ENCODE assay signal across 1 cellular context in genomic region chr16:89873822-89874689, GRCh38.
TF ChIP-seq lines count a peak whose summit lies in the region.

No MANE protein-coding gene starts in this region.

TF ChIP-seq in GM12878, 131 proteins besides CTCF, POLR2A, EP300 and RAD21 (continues in another document):
- TF ChIP-seq BACH1 (IDR thresholded peaks at IDR 0.05; ENCODE audit: borderline replicate concordance), result no peak; the same call in 1 of the 2 replicates
- peak; percentile 55; the same call in 1 of the 2 replicates for TF ChIP-seq POLR2AphosphoS5 (IDR thresholded peaks at IDR 0.05; ENCODE audit: low read length)
- TF ChIP-seq IKZF2 (IDR thresholded peaks at IDR 0.05), result no peak
- TF ChIP-seq SP1 (IDR thresholded peaks at IDR 0.05; ENCODE audit: low read depth, low read length), result peak; percentile 67
- TF ChIP-seq STAT1 (conservative IDR thresholded peaks at IDR 0.05), result no peak
- no peak for TF ChIP-seq KDM1A (IDR thresholded peaks at IDR 0.05; ENCODE audit: borderline replicate concordance)
- TF ChIP-seq, protein P1, sequence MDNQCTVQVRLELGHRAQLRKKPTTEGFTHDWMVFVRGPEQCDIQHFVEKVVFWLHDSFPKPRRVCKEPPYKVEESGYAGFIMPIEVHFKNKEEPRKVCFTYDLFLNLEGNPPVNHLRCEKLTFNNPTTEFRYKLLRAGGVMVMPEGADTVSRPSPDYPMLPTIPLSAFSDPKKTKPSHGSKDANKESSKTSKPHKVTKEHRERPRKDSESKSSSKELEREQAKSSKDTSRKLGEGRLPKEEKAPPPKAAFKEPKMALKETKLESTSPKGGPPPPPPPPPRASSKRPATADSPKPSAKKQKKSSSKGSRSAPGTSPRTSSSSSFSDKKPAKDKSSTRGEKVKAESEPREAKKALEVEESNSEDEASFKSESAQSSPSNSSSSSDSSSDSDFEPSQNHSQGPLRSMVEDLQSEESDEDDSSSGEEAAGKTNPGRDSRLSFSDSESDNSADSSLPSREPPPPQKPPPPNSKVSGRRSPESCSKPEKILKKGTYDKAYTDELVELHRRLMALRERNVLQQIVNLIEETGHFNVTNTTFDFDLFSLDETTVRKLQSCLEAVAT (IDR thresholded peaks at IDR 0.05), result peak; percentile 49; the same call in 1 of the 2 replicates
- no peak for TF ChIP-seq NR2C1 (IDR thresholded peaks at IDR 0.05)
- no peak for TF ChIP-seq SMAD5 (IDR thresholded peaks at IDR 0.05; ENCODE audit: low read depth)
- peak; percentile 64; the same call in 1 of the 2 replicates for TF ChIP-seq RAD51 (IDR thresholded peaks at IDR 0.05)
- TF ChIP-seq, protein P2, sequence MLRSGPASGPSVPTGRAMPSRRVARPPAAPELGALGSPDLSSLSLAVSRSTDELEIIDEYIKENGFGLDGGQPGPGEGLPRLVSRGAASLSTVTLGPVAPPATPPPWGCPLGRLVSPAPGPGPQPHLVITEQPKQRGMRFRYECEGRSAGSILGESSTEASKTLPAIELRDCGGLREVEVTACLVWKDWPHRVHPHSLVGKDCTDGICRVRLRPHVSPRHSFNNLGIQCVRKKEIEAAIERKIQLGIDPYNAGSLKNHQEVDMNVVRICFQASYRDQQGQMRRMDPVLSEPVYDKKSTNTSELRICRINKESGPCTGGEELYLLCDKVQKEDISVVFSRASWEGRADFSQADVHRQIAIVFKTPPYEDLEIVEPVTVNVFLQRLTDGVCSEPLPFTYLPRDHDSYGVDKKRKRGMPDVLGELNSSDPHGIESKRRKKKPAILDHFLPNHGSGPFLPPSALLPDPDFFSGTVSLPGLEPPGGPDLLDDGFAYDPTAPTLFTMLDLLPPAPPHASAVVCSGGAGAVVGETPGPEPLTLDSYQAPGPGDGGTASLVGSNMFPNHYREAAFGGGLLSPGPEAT (IDR thresholded peaks at IDR 0.05; ENCODE audit: low read depth), result no peak
- no peak for TF ChIP-seq HSF1 (IDR thresholded peaks at IDR 0.05; ENCODE audit: low read depth, low read length)
- TF ChIP-seq ETV6 (conservative IDR thresholded peaks at IDR 0.05 in 1 of 2, IDR thresholded peaks at IDR 0.05 in 1 of 2; ENCODE audit: borderline replicate concordance in 1 of 2, low read depth in 1 of 2), result no peak
- TF ChIP-seq RBBP5 (conservative IDR thresholded peaks at IDR 0.05), result no peak
- TF ChIP-seq MXI1 (IDR thresholded peaks at IDR 0.05; ENCODE audit: low read depth, low read length), result peak; percentile 63; the same call in 1 of the 2 replicates
- no peak for TF ChIP-seq LARP7 (IDR thresholded peaks at IDR 0.05)
- no peak for TF ChIP-seq CEBPB (IDR thresholded peaks at IDR 0.05; ENCODE audit: borderline replicate concordance in 1 of 2, low read depth in 2 of 2, low read length in 2 of 2)
- peak; percentile 9; the same call in 1 of the 3 replicates for TF ChIP-seq POU2F2 (IDR thresholded peaks at IDR 0.05; ENCODE audit: borderline replicate concordance, low read depth, low read length)
- peak; percentile 90 for TF ChIP-seq HDGF (IDR thresholded peaks at IDR 0.05)
- no peak for TF ChIP-seq BMI1 (IDR thresholded peaks at IDR 0.05; ENCODE audit: borderline replicate concordance)
- peak; percentile 51 for TF ChIP-seq CREB1 (IDR thresholded peaks at IDR 0.05; ENCODE audit: low read depth)
- TF ChIP-seq CHD1 (IDR thresholded peaks at IDR 0.05; ENCODE audit: low read depth, low read length), result no peak; the same call in 1 of the 2 replicates
- no peak for TF ChIP-seq CUX1 (IDR thresholded peaks at IDR 0.05; ENCODE audit: insufficient replicate concordance, low read depth, low read length)
- TF ChIP-seq MTA2 (IDR thresholded peaks at IDR 0.05; ENCODE audit: low read depth), result peak; percentile 19; the same call in 1 of the 2 replicates
- 0 out of 2 replicates have a peak, but pooled peaks have one; percentile 38 for TF ChIP-seq CHD2 (IDR thresholded peaks at IDR 0.05; ENCODE audit: borderline replicate concordance, low read depth, low read length)
- no peak for TF ChIP-seq HDAC2 (IDR thresholded peaks at IDR 0.05)
- peak; percentile 43 for TF ChIP-seq CREM (IDR thresholded peaks at IDR 0.05; ENCODE audit: low read depth)
- no peak for TF ChIP-seq ESRRA (IDR thresholded peaks at IDR 0.05; ENCODE audit: low read length)
- no peak; the same call in 1 of the 2 replicates for TF ChIP-seq ASH2L (IDR thresholded peaks at IDR 0.05; ENCODE audit: borderline replicate concordance, low read depth)
- no peak for TF ChIP-seq KAT2A (conservative IDR thresholded peaks at IDR 0.05; ENCODE audit: control insufficient read depth, low read depth, low read length)
- 0 out of 2 replicates have a peak, but pooled peaks have one; percentile 26 for TF ChIP-seq SMARCA5 (IDR thresholded peaks at IDR 0.05)
- TF ChIP-seq, protein P3, sequence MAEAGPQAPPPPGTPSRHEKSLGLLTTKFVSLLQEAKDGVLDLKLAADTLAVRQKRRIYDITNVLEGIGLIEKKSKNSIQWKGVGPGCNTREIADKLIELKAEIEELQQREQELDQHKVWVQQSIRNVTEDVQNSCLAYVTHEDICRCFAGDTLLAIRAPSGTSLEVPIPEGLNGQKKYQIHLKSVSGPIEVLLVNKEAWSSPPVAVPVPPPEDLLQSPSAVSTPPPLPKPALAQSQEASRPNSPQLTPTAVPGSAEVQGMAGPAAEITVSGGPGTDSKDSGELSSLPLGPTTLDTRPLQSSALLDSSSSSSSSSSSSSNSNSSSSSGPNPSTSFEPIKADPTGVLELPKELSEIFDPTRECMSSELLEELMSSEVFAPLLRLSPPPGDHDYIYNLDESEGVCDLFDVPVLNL (IDR thresholded peaks at IDR 0.05; ENCODE audit: low read depth, low read length), result peak; percentile 37; the same call in 1 of the 2 replicates
- TF ChIP-seq SUPT20H (IDR thresholded peaks at IDR 0.05; ENCODE audit: borderline replicate concordance, control insufficient read depth, low read depth, low read length), result no peak
- peak; percentile 51; the same call in 1 of the 2 replicates for TF ChIP-seq SIN3A (IDR thresholded peaks at IDR 0.05; ENCODE audit: low read depth, low read length)
- TF ChIP-seq CBX5 (IDR thresholded peaks at IDR 0.05; ENCODE audit: low read depth), result no peak
- no peak for TF ChIP-seq NFYA (IDR thresholded peaks at IDR 0.05; ENCODE audit: borderline replicate concordance, low read depth, low read length)
- TF ChIP-seq FOXM1 (IDR thresholded peaks at IDR 0.05; ENCODE audit: low read depth, low read length), result no peak
- TF ChIP-seq PAX5 (IDR thresholded peaks at IDR 0.05; ENCODE audit: borderline replicate concordance, low read depth, low read length), result 0 out of 2 replicates have a peak, but pooled peaks have one; percentile 3
- TF ChIP-seq EGR1 (IDR thresholded peaks at IDR 0.05; ENCODE audit: borderline replicate concordance in 1 of 2, low read depth in 2 of 2, low read length in 2 of 2), result peak in 1 of 2 experiments; percentile 92; a peak in 2 of 3 replicates
- no peak for TF ChIP-seq NRF1 (conservative IDR thresholded peaks at IDR 0.05; ENCODE audit: low read depth, low read length)
- no peak for TF ChIP-seq CHD4 (IDR thresholded peaks at IDR 0.05)
- no peak for TF ChIP-seq ZNF24 (IDR thresholded peaks at IDR 0.05)
- TF ChIP-seq, protein P4, sequence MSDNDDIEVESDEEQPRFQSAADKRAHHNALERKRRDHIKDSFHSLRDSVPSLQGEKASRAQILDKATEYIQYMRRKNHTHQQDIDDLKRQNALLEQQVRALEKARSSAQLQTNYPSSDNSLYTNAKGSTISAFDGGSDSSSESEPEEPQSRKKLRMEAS (IDR thresholded peaks at IDR 0.05; ENCODE audit: low read depth, low read length), result peak; percentile 84
- TF ChIP-seq RUNX3 (IDR thresholded peaks at IDR 0.05; ENCODE audit: low read length), result peak; percentile 53; the same call in 1 of the 2 replicates
- 0 out of 2 replicates have a peak, but pooled peaks have one; percentile 3 for TF ChIP-seq YY1 (IDR thresholded peaks at IDR 0.05; ENCODE audit: low read depth, low read length)
- no peak for TF ChIP-seq FOS (IDR thresholded peaks at IDR 0.05; ENCODE audit: borderline replicate concordance, extremely low read depth, insufficient read length)
- TF ChIP-seq, protein P5, sequence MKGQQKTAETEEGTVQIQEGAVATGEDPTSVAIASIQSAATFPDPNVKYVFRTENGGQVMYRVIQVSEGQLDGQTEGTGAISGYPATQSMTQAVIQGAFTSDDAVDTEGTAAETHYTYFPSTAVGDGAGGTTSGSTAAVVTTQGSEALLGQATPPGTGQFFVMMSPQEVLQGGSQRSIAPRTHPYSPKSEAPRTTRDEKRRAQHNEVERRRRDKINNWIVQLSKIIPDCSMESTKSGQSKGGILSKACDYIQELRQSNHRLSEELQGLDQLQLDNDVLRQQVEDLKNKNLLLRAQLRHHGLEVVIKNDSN (IDR thresholded peaks at IDR 0.05; ENCODE audit: borderline replicate concordance, extremely low read length, insufficient read depth, low read depth, low read length), result peak; percentile 88
- peak; percentile 37; the same call in 1 of the 2 replicates for TF ChIP-seq ATF7 (IDR thresholded peaks at IDR 0.05; ENCODE audit: low read depth)
- TF ChIP-seq USF2 (IDR thresholded peaks at IDR 0.05; ENCODE audit: borderline replicate concordance, low read depth, low read length), result peak; percentile 57
- TF ChIP-seq, protein P6, sequence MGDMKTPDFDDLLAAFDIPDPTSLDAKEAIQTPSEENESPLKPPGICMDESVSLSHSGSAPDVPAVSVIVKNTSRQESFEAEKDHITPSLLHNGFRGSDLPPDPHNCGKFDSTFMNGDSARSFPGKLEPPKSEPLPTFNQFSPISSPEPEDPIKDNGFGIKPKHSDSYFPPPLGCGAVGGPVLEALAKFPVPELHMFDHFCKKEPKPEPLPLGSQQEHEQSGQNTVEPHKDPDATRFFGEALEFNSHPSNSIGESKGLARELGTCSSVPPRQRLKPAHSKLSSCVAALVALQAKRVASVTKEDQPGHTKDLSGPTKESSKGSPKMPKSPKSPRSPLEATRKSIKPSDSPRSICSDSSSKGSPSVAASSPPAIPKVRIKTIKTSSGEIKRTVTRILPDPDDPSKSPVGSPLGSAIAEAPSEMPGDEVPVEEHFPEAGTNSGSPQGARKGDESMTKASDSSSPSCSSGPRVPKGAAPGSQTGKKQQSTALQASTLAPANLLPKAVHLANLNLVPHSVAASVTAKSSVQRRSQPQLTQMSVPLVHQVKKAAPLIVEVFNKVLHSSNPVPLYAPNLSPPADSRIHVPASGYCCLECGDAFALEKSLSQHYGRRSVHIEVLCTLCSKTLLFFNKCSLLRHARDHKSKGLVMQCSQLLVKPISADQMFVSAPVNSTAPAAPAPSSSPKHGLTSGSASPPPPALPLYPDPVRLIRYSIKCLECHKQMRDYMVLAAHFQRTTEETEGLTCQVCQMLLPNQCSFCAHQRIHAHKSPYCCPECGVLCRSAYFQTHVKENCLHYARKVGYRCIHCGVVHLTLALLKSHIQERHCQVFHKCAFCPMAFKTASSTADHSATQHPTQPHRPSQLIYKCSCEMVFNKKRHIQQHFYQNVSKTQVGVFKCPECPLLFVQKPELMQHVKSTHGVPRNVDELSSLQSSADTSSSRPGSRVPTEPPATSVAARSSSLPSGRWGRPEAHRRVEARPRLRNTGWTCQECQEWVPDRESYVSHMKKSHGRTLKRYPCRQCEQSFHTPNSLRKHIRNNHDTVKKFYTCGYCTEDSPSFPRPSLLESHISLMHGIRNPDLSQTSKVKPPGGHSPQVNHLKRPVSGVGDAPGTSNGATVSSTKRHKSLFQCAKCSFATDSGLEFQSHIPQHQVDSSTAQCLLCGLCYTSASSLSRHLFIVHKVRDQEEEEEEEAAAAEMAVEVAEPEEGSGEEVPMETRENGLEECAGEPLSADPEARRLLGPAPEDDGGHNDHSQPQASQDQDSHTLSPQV (IDR thresholded peaks at IDR 0.05), result no peak
- no peak for TF ChIP-seq TBL1XR1 (IDR thresholded peaks at IDR 0.05; ENCODE audit: low read depth, low read length)
